ENCODE assay signal across 22 cellular contexts in the genomic region with DNA sequence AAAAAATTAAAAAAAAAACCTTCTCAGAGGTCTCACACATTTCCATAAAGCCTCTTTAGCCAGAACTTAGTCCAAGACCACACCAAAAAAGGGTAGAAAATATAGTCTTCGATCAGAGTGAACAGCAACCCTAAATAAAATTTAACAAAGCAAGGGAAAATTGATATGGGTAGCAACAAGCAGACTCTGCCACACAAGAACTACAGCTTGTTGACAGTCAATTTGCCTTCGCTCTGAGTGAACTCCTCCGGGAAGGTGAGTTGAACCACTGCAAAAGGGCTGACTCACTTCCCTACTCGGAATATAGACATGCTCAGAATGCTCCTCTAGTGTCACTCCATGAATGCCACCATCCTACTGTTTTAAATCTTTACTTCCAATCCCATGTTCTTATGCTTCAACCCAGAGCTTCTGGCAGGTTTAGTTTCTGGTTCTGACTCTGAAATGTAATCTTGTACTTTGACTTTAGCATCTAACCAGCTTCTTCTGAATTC. TPM values are rescaled to one million over a fixed set of nuclear protein-coding genes. Genes with fewer than 3 reads are reported as not detected.
DNase-seq lines count a peak whose midpoint lies in the region; ATAC-seq, FAIRE-seq and TF ChIP-seq lines count a peak whose summit lies in the region.
"Had no signal": no experiment of that assay in that cellular context is flagged by ENCODE, and none has a peak within 500 bp of the region (broad histone marks: within the 10 kb centered on the region; RNA-seq: fewer than 3 reads in every experiment).

No MANE protein-coding gene starts in this region.

- H2AFZ ChIP-seq in keratinocyte (ENCODE audit: control insufficient read depth, low read length), result no peak overlapping the region
- H2AFZ ChIP-seq: GM23248 had no signal

- H3K9me3 ChIP-seq in keratinocyte (ENCODE audit: control insufficient read depth, low read depth, low read length), result no peaks in the 10 kb centered on the region
- H3K9me3 ChIP-seq: BLaER1 had no signal

- DNase-seq in activated naive CD4-positive, alpha-beta T cell treated with anti-CD3 and anti-CD28 coated beads, Interleukin-2, amount 50 U/mL, for 72 hours (ENCODE audit: low spot score in 2 of 2), result no peak
- DNase-seq in activated naive CD4-positive, alpha-beta T cell treated with anti-CD3 and anti-CD28 coated beads, Interleukin-2, amount 10 ng/mL, durations not matched to agents 7 days and 5 days, result no peak
- DNase-seq in keratinocyte (ENCODE audit: low read depth, low spot score) (no peak), NCI-H2081 (lab: John Stamatoyannopoulos, UW) (no peak)
- DNase-seq: 8988T; CD4-positive, alpha-beta memory T cell; DMS153; DMS79; GDM1; GM23248; HCEC 1CT had no signal

- CTCF ChIA-PET in activated naive CD4-positive, alpha-beta T cell treated with anti-CD3 and anti-CD28 coated beads, Interleukin-2, amount 10 ng/mL, durations not matched to agents 7 days and 5 days (lab: Charles Lee), result no interaction called here

- H3K27me3 Mint-ChIP-seq in activated naive CD4-positive, alpha-beta T cell treated with anti-CD3 and anti-CD28 coated beads, Interleukin-2, amount 10 ng/mL, durations not matched to agents 7 days and 5 days, result peaks cover 11% of the 10 kb centered on the region
- peaks cover 16% of the 10 kb centered on the region for H3K27me3 Mint-ChIP-seq in activated T-helper 17 cell treated with anti-CD3 and anti-CD28 coated beads, Interleukin-2, amount 50 U/mL, for 72 hours

- no peak overlapping the region for H3K27ac ChIP-seq in keratinocyte (ENCODE audit: control insufficient read depth, insufficient read depth, low read length)
- H3K27ac ChIP-seq: BLaER1, GM23248, HL-60 had no signal

- dilution Hi-C loops in keratinocyte (cut with MboI; ENCODE audit: extremely low pct_ligation_motif_present, low sequenced_read_pairs), result no loop called here

- no peaks in the 10 kb centered on the region for H4K20me1 ChIP-seq in keratinocyte (ENCODE audit: control insufficient read depth, extremely low read depth, insufficient read depth, low read length)
- H4K20me1 ChIP-seq: BLaER1 had no signal

- peaks cover 0 to 9% of the 10 kb centered on the region in 2 donors for H3K36me3 Mint-ChIP-seq in activated naive CD4-positive, alpha-beta T cell treated with anti-CD3 and anti-CD28 coated beads, Interleukin-2, amount 50 U/mL, for 72 hours
- no peaks in the 10 kb centered on the region for H3K36me3 Mint-ChIP-seq in activated naive CD4-positive, alpha-beta T cell treated with anti-CD3 and anti-CD28 coated beads, Interleukin-2, amount 10 ng/mL, durations not matched to agents 7 days and 5 days
- no peaks in the 10 kb centered on the region for H3K36me3 Mint-ChIP-seq in activated T-helper 17 cell treated with anti-CD3 and anti-CD28 coated beads, Interleukin-2, amount 50 U/mL, for 72 hours (ENCODE audit: low read depth)
- H3K36me3 Mint-ChIP-seq: CD14-positive monocyte; CD4-positive, alpha-beta memory T cell had no signal

- H3K4me1 ChIP-seq in keratinocyte (ENCODE audit: control insufficient read depth, extremely low read depth, insufficient read depth, low read length), result peaks cover 19% of the 10 kb centered on the region

- FAIRE-seq in keratinocyte (lab: Jason Lieb, UNC), result peak; percentile 23
- FAIRE-seq: GM12892, GM18507, HepG2 had no signal

- no peak overlapping the region for H3K4me3 Mint-ChIP-seq in activated naive CD4-positive, alpha-beta T cell treated with anti-CD3 and anti-CD28 coated beads, Interleukin-2, amount 10 ng/mL, durations not matched to agents 7 days and 5 days
- H3K4me3 Mint-ChIP-seq in activated T-helper 17 cell treated with anti-CD3 and anti-CD28 coated beads, Interleukin-2, amount 50 U/mL, for 72 hours, result no peak overlapping the region
- H3K4me3 Mint-ChIP-seq: CD14-positive monocyte; CD4-positive, alpha-beta memory T cell; IgD-negative memory B cell had no signal

- no peak overlapping the region for H3K4me2 ChIP-seq in keratinocyte (ENCODE audit: control insufficient read depth, extremely low read depth, insufficient read depth, low read depth, low read length)
- H3K4me2 ChIP-seq: BLaER1 had no signal

- no peak overlapping the region for H3K9ac ChIP-seq in keratinocyte (ENCODE audit: control insufficient read depth, extremely low read depth, insufficient read depth, low read length)
- H3K9ac ChIP-seq: BLaER1, GM23248 had no signal

- H3K4me1 Mint-ChIP-seq in activated naive CD4-positive, alpha-beta T cell treated with anti-CD3 and anti-CD28 coated beads, Interleukin-2, amount 10 ng/mL, durations not matched to agents 7 days and 5 days, result peaks cover 17% of the 10 kb centered on the region
- H3K4me1 Mint-ChIP-seq in activated T-helper 17 cell treated with anti-CD3 and anti-CD28 coated beads, Interleukin-2, amount 50 U/mL, for 72 hours, result peaks cover 10% of the 10 kb centered on the region
- H3K4me1 Mint-ChIP-seq: IgD-negative memory B cell had no signal

- no peak overlapping the region for H3K4me3 ChIP-seq in keratinocyte (ENCODE audit: control insufficient read depth in 2 of 3, extremely low read depth in 1 of 3, insufficient read depth in 2 of 3, low read depth in 1 of 3, low read length in 3 of 3)
- H3K4me3 ChIP-seq: BLaER1, GM23248 had no signal

- peaks cover 0 to 2% of the 10 kb centered on the region in 2 experiments for H3K36me3 ChIP-seq in keratinocyte (ENCODE audit: control insufficient read depth in 2 of 2, extremely low read depth in 1 of 2, insufficient read depth in 2 of 2, low read length in 2 of 2)
- H3K36me3 ChIP-seq: BLaER1 had no signal

- no peak for TF ChIP-seq CTCF in keratinocyte (optimal IDR thresholded peaks at IDR 0.05 in 1 of 3, IDR thresholded peaks at IDR 0.05 in 1 of 3, conservative IDR thresholded peaks at IDR 0.05 in 1 of 3; ENCODE audit: extremely low read depth in 1 of 3, insufficient read depth in 2 of 3, low read length in 3 of 3)

- no peaks in the 10 kb centered on the region for H3K27me3 ChIP-seq in keratinocyte (ENCODE audit: control insufficient read depth, extremely low read depth, insufficient read depth, low read length)
- H3K27me3 ChIP-seq: BLaER1 had no signal

- ATAC-seq in activated naive CD4-positive, alpha-beta T cell treated with anti-CD3 and anti-CD28 coated beads, Interleukin-2, amount 50 U/mL, for 72 hours, result peak; percentile 37 to 50
- peak; percentile 45 for ATAC-seq in activated T-helper 17 cell treated with anti-CD3 and anti-CD28 coated beads, Interleukin-2, amount 50 U/mL, for 72 hours (replicated peaks)
- ATAC-seq in HG02610 (IDR thresholded peaks at IDR 0.05; ENCODE audit: unreplicated experiment) (no peak), GM18870 (IDR thresholded peaks at IDR 0.05; ENCODE audit: unreplicated experiment) (no peak)
- ATAC-seq: HepG2 had no signal

- no peak overlapping the region for H3K27ac Mint-ChIP-seq in activated naive CD4-positive, alpha-beta T cell treated with anti-CD3 and anti-CD28 coated beads, Interleukin-2, amount 50 U/mL, for 72 hours
- no peak overlapping the region for H3K27ac Mint-ChIP-seq in activated naive CD4-positive, alpha-beta T cell treated with anti-CD3 and anti-CD28 coated beads, Interleukin-2, amount 10 ng/mL, durations not matched to agents 7 days and 5 days
- no peak overlapping the region for H3K27ac Mint-ChIP-seq in activated T-helper 17 cell treated with anti-CD3 and anti-CD28 coated beads, Interleukin-2, amount 50 U/mL, for 72 hours
- H3K27ac Mint-ChIP-seq: CD14-positive monocyte; CD4-positive, alpha-beta memory T cell; IgD-negative memory B cell had no signal

- H3K79me2 ChIP-seq in keratinocyte (ENCODE audit: control insufficient read depth, insufficient read depth, low read length), result no peaks in the 10 kb centered on the region

- H3K9me3 Mint-ChIP-seq in activated naive CD4-positive, alpha-beta T cell treated with anti-CD3 and anti-CD28 coated beads, Interleukin-2, amount 50 U/mL, for 72 hours, result peaks cover 0 to 3% of the 10 kb centered on the region in 2 donors
- H3K9me3 Mint-ChIP-seq in activated naive CD4-positive, alpha-beta T cell treated with anti-CD3 and anti-CD28 coated beads, Interleukin-2, amount 10 ng/mL, durations not matched to agents 7 days and 5 days, result no peaks in the 10 kb centered on the region
- H3K9me3 Mint-ChIP-seq in activated T-helper 17 cell treated with anti-CD3 and anti-CD28 coated beads, Interleukin-2, amount 50 U/mL, for 72 hours, result no peaks in the 10 kb centered on the region
- H3K9me3 Mint-ChIP-seq: IgD-negative memory B cell had no signal

- no peaks in the 10 kb centered on the region for H3K9me1 ChIP-seq in keratinocyte (ENCODE audit: control insufficient read depth, extremely low read depth, insufficient read depth, low read length)

RNA-seq across cellular contexts. Expression of gene GAD1, which starts 24.1 kb away (rescaled TPM):
- total RNA-seq in activated naive CD4-positive, alpha-beta T cell treated with anti-CD3 and anti-CD28 coated beads, Interleukin-2, amount 50 U/mL, for 72 hours, result 1 to 10 TPM; 1.9 to 3.1 TPM
- total RNA-seq in activated T-helper 17 cell treated with anti-CD3 and anti-CD28 coated beads, Interleukin-2, amount 50 U/mL, for 72 hours, result 1 to 10 TPM in 1 of 2 donors, under 1 TPM in 1; 0.73 to 7.1 TPM
- polyA plus RNA-seq in keratinocyte, result 4.5 to 9.4 TPM (median 5.9 TPM) in 3 replicates
- polyA plus RNA-seq in keratinocyte (2011; ENCODE audit: low read depth), result 1.5 TPM
- 4.8 and 7.4 TPM in 2 replicates for polyA plus RNA-seq in keratinocyte (2011; cell fraction: cytosol; rRNA removed)
- 20.0 and 22.9 TPM in 2 replicates for polyA plus RNA-seq in keratinocyte (2011; cell fraction: nucleus; rRNA removed)
- polyA plus RNA-seq in keratinocyte (2012; ENCODE audit: low replicate concordance), result 2.7 and 7.6 TPM in 2 replicates
- polyA minus RNA-seq in keratinocyte, result 1.9 to 6.6 TPM (median 3.0 TPM) in 3 replicates
- polyA minus RNA-seq in keratinocyte (2011; cell fraction: cytosol; rRNA and poly(A)+ RNA removed), result 3.5 TPM
- 4.9 and 6.1 TPM in 2 replicates for polyA minus RNA-seq in keratinocyte (2011; cell fraction: nucleus; rRNA and poly(A)+ RNA removed)
- total RNA-seq: CD4-positive, alpha-beta memory T cell had no signal
- polyA plus RNA-seq: AG04450; CD14-positive monocyte; CD4-positive, alpha-beta memory T cell; IgD-negative memory B cell had no signal

Comparison
In these comparisons a context has a peak if more than half of its experiments do, and no peak if none do; other contexts are left out.
1. ATAC-seq: peak in activated naive CD4-positive, alpha-beta T cell treated with anti-CD3 and anti-CD28 coated beads, Interleukin-2, amount 50 U/mL, for 72 hours (2 of 2) and activated T-helper 17 cell treated with anti-CD3 and anti-CD28 coated beads, Interleukin-2, amount 50 U/mL, for 72 hours (single experiment); none in HG02610 (single experiment) and GM18870 (single experiment).